Comparison of ENCODE assay signal across 16 cellular contexts in genomic region chr7:78450754-78451153, GRCh38.
DNase-seq lines count a peak whose midpoint lies in the region; ATAC-seq and TF ChIP-seq lines count a peak whose summit lies in the region.
"Had no signal": no experiment of that assay in that cellular context is flagged by ENCODE, and none has a peak within 500 bp of the region (broad histone marks: within the 10 kb centered on the region; RNA-seq: fewer than 3 reads in every experiment).

No MANE protein-coding gene starts in this region.

- H3K36me3 Mint-ChIP-seq in activated T-cell treated with anti-CD3 and anti-CD28 coated beads, Interleukin-2, amount 50 U/mL, for 72 hours (ENCODE audit: insufficient read depth in 2 of 2), result no peaks in the 10 kb centered on the region
- H3K36me3 Mint-ChIP-seq: CD14-positive monocyte; CD8-positive, alpha-beta T cell had no signal

- intact Hi-C loops in psoas muscle (cut with DNase I), result no loop called here

- no peaks in the 10 kb centered on the region for H3K9me3 ChIP-seq in psoas muscle

- peaks cover 0 to 1% of the 10 kb centered on the region in 2 donors for H3K9me3 Mint-ChIP-seq in activated T-cell treated with anti-CD3 and anti-CD28 coated beads, Interleukin-2, amount 50 U/mL, for 72 hours
- H3K9me3 Mint-ChIP-seq: CD8-positive, alpha-beta T cell; HFFc6 had no signal

- H3K27ac Mint-ChIP-seq in activated T-cell treated with anti-CD3 and anti-CD28 coated beads, Interleukin-2, amount 50 U/mL, for 72 hours, result no peak overlapping the region
- H3K27ac Mint-ChIP-seq: CD8-positive, alpha-beta T cell; HFFc6 had no signal

- WGBS in psoas muscle, 3 donors, result 30 to 41% (median 32%) methylated on average over 5 of the region's 5 CpGs

- DNase-seq in NCI-H1105 treated with DMSO at 0.1 percent for 48 hours (lab: John Stamatoyannopoulos, UW) (peak; percentile 21), NCI-H1105 (lab: John Stamatoyannopoulos, UW) (no peak), DMS79 (lab: John Stamatoyannopoulos, UW) (peak; percentile 34), NCI-H69 (lab: John Stamatoyannopoulos, UW) (peak; percentile 87), psoas muscle (no peak), Kasumi-1 (lab: John Stamatoyannopoulos, UW) (no peak), H7 (no peak)
- DNase-seq in activated T-cell treated with anti-CD3 and anti-CD28 coated beads, Interleukin-2, amount 50 U/mL, for 72 hours, result no peak
- DNase-seq: CD8-positive, alpha-beta T cell; COR-L47; DMS153; GF-D8; HCEC 1CT; HFFc6 had no signal

- H3K4me3 Mint-ChIP-seq in activated T-cell treated with anti-CD3 and anti-CD28 coated beads, Interleukin-2, amount 50 U/mL, for 72 hours, result no peak overlapping the region
- H3K4me3 Mint-ChIP-seq: CD14-positive monocyte; CD8-positive, alpha-beta T cell; HFFc6 had no signal

- H3K4me1 ChIP-seq in psoas muscle, result peaks cover 4% of the 10 kb centered on the region

- H3K27me3 Mint-ChIP-seq in activated T-cell treated with anti-CD3 and anti-CD28 coated beads, Interleukin-2, amount 50 U/mL, for 72 hours (ENCODE audit: low read depth), result no peaks in the 10 kb centered on the region

- H3K27me3 ChIP-seq in psoas muscle (ENCODE audit: insufficient read depth in 3 of 3, low read length in 2 of 3) (no peaks in the 10 kb centered on the region), H7 (ENCODE audit: control insufficient read depth, insufficient read depth, low read length) (no peaks in the 10 kb centered on the region)

- ATAC-seq in psoas muscle, result peak in 3 of 4 donors; percentile 39 to 75 (median 50)
- ATAC-seq in activated T-cell treated with anti-CD3 and anti-CD28 coated beads, Interleukin-2, amount 50 U/mL, for 72 hours (replicated peaks in 1 of 2), result no peak
- ATAC-seq: CD8-positive, alpha-beta T cell had no signal

- TF ChIP-seq CTCF in psoas muscle (IDR thresholded peaks at IDR 0.05), result no peak

- no peak overlapping the region for H3K27ac ChIP-seq in psoas muscle
- H3K27ac ChIP-seq: 22Rv1 had no signal

- no peaks in the 10 kb centered on the region for H3K36me3 ChIP-seq in psoas muscle (ENCODE audit: insufficient read depth in 1 of 2, low read depth in 1 of 2)
- H3K36me3 ChIP-seq in H7 (replicated peaks; ENCODE audit: control insufficient read depth, insufficient read depth, low read length), result no peaks in the 10 kb centered on the region

- no peaks in the 10 kb centered on the region for H3K4me1 Mint-ChIP-seq in activated T-cell treated with anti-CD3 and anti-CD28 coated beads, Interleukin-2, amount 50 U/mL, for 72 hours (ENCODE audit: low read depth)
- H3K4me1 Mint-ChIP-seq: CD14-positive monocyte had no signal

- H3K4me3 ChIP-seq in psoas muscle (no peak overlapping the region), H7 (ENCODE audit: insufficient read depth, low read depth, low read length) (no peak overlapping the region)

Comparison
In these comparisons a context has a peak if more than half of its experiments do, and no peak if none do; other contexts are left out.
1. DNase-seq: peak in NCI-H1105 treated with DMSO at 0.1 percent for 48 hours (single experiment), DMS79 (single experiment) and NCI-H69 (single experiment); none in NCI-H1105 (single experiment), psoas muscle (0 of 2), activated T-cell treated with anti-CD3 and anti-CD28 coated beads, Interleukin-2, amount 50 U/mL, for 72 hours (0 of 2), Kasumi-1 (0 of 2) and H7 (single experiment).
2. ATAC-seq: peak in psoas muscle (3 of 4); none in activated T-cell treated with anti-CD3 and anti-CD28 coated beads, Interleukin-2, amount 50 U/mL, for 72 hours (0 of 2).